7 cellular contexts compared by ENCODE assay signal in the genomic region with DNA sequence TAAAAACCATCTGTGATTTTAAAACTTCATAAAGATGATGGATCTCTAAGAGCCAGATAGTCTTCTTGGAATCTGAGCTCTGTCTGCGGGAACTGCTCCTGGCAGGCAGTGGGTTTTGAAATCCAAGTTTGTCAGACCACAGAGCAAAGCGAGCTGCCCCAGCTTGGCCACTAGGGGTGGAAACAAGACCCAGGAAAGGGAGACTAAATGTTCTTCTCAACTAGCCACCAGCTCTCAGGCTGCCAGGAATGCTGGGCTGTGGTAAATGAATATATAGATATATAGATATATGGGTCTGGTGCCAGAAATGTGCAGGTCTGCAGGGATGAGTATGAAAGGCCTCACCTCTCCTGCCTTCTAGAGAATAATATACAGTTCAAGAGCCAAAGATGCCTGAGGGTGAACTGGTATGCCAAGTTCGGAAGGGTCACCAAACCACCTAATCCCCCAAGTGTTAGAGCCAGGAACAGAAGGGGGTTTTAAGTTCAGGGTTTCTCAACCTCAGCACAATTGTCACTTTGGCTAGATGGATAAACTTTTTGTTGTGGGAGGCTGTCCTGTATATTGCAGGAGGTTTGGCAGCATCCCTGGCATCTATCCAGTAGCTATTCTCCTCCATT.
DNase-seq lines count a peak whose midpoint lies in the region; ATAC-seq, FAIRE-seq and TF ChIP-seq lines count a peak whose summit lies in the region.

No MANE protein-coding gene starts in this region.

- H3K27me3 ChIP-seq in SK-N-SH (ENCODE audit: insufficient read depth): no peaks in the 10 kb centered on the region
- no peaks in the 10 kb centered on the region for H3K27me3 ChIP-seq in stomach smooth muscle (ENCODE audit: control insufficient read depth in 1 of 2, insufficient read depth in 2 of 2, low read length in 2 of 2)
- no peaks in the 10 kb centered on the region for H3K27me3 ChIP-seq in vagina
- H3K27me3 ChIP-seq in spleen (replicated peaks in 1 of 7): peaks cover 0 to 10% (median 0%) of the 10 kb centered on the region in 7 donors

- H3K9ac ChIP-seq in SK-N-SH (no peak overlapping the region), stomach smooth muscle (ENCODE audit: low read length in 2 of 2) (no peak overlapping the region)

- H3K27ac ChIP-seq in SK-N-SH (ENCODE audit: low read depth in 2 of 2, low read length in 1 of 2) (peak overlapping the region in 1 of 2 experiments; percentile 11; a peak in 1 of 4 replicates), stomach smooth muscle (ENCODE audit: low read length) (peak overlapping the region; percentile 24), vagina (no peak overlapping the region), spleen (no peak overlapping the region)

- FAIRE-seq in H54 (lab: Jason Lieb, UNC): no peak

- no peaks in the 10 kb centered on the region for H4K20me1 ChIP-seq in SK-N-SH (ENCODE audit: insufficient read depth)

- POLR2A ChIA-PET in SK-N-SH (lab: Yijun Ruan, JAX): no interaction called here

- no peaks in the 10 kb centered on the region for H3K9me3 ChIP-seq in SK-N-SH
- no peaks in the 10 kb centered on the region for H3K9me3 ChIP-seq in stomach smooth muscle (ENCODE audit: control insufficient read depth in 2 of 2, low read length in 2 of 2)
- no peaks in the 10 kb centered on the region for H3K9me3 ChIP-seq in vagina
- H3K9me3 ChIP-seq in spleen: no peaks in the 10 kb centered on the region

- H3K36me3 ChIP-seq in SK-N-SH (replicated peaks in 1 of 2; ENCODE audit: control insufficient read depth in 1 of 2, insufficient read depth in 2 of 2, low read length in 1 of 2) (no peaks in the 10 kb centered on the region), stomach smooth muscle (ENCODE audit: control insufficient read depth in 2 of 2, insufficient read depth in 2 of 2, low read length in 2 of 2) (no peaks in the 10 kb centered on the region), vagina (no peaks in the 10 kb centered on the region), spleen (no peaks in the 10 kb centered on the region)

- H3K79me2 ChIP-seq in SK-N-SH (ENCODE audit: insufficient read depth): no peaks in the 10 kb centered on the region

- no peak for TF ChIP-seq EP300 in SK-N-SH (IDR thresholded peaks at IDR 0.05; ENCODE audit: borderline replicate concordance in 1 of 2, low read depth in 1 of 2, low read length in 1 of 2)

- intact Hi-C loops in left cardiac atrium (cut with DNase I): no loop called here
- intact Hi-C loops in vagina (cut with DNase I): no loop called here
- intact Hi-C loops in spleen (cut with DNase I; ENCODE audit: low total_unique reads): no loop called here

- CTCF ChIA-PET in SK-N-SH (lab: Yijun Ruan, JAX): interaction anchor here (0.6 to 1.7 kb wide), 12 partner anchors 8 to 255 kb away, joined by 3 to 8 read pairs (median 3); no protein-coding TSS in a partner anchor

- H3K4me3 ChIP-seq in SK-N-SH (ENCODE audit: low read depth in 2 of 2, low read length in 1 of 2): no peak overlapping the region
- H3K4me3 ChIP-seq in stomach smooth muscle (ENCODE audit: low read length in 2 of 2): no peak overlapping the region
- no peak overlapping the region for H3K4me3 ChIP-seq in vagina
- no peak overlapping the region for H3K4me3 ChIP-seq in spleen

- no peak overlapping the region for H2AFZ ChIP-seq in SK-N-SH (ENCODE audit: low read depth)

- no peak for TF ChIP-seq POLR2A in H54 (IDR thresholded peaks at IDR 0.05; ENCODE audit: low read depth, low read length)
- TF ChIP-seq POLR2A in vagina (IDR thresholded peaks at IDR 0.05): no peak
- TF ChIP-seq POLR2A in spleen (IDR thresholded peaks at IDR 0.05): no peak

- WGBS in SK-N-SH (ENCODE audit: low lambda C conversion rate): 86% methylated on average over 3 of the region's 3 CpGs
- 80 to 88% (median 81%) methylated on average over 3 of the region's 3 CpGs for WGBS in spleen, 5 donors

- DNase-seq in H54 (ENCODE audit: insufficient read length, low spot score): peak; percentile 45
- DNase-seq in SK-N-SH: no peak
- DNase-seq in left cardiac atrium: peak; percentile 50
- no peak for DNase-seq in vagina (ENCODE audit: extremely low spot score in 2 of 2)
- no peak for DNase-seq in NCI-H2171 (lab: John Stamatoyannopoulos, UW)
- no peak for DNase-seq in spleen

- TF ChIP-seq RAD21 in SK-N-SH (IDR thresholded peaks at IDR 0.05; ENCODE audit: low read length): peak; percentile 53

- H3K4me1 ChIP-seq in SK-N-SH (ENCODE audit: control insufficient read depth in 1 of 2, insufficient read depth in 2 of 2, low read depth in 1 of 2, low read length in 1 of 2): peaks cover 5 to 21% of the 10 kb centered on the region in 2 experiments; a peak in 3 of 4 replicates
- peaks cover 32% of the 10 kb centered on the region for H3K4me1 ChIP-seq in stomach smooth muscle (ENCODE audit: control insufficient read depth, insufficient read depth, low read length)
- H3K4me1 ChIP-seq in vagina: no peaks in the 10 kb centered on the region
- H3K4me1 ChIP-seq in spleen: no peaks in the 10 kb centered on the region

- no peaks in the 10 kb centered on the region for H3F3A ChIP-seq in SK-N-SH (replicated peaks; ENCODE audit: insufficient read depth)

- peak; percentile 55 to 83 for ATAC-seq in left cardiac atrium

- H3K4me2 ChIP-seq in SK-N-SH: no peak overlapping the region

- H3K9me2 ChIP-seq in SK-N-SH: no peaks in the 10 kb centered on the region

- TF ChIP-seq CTCF in SK-N-SH (IDR thresholded peaks at IDR 0.05) (peak; percentile 64), vagina (IDR thresholded peaks at IDR 0.05) (no peak), spleen (IDR thresholded peaks at IDR 0.05 in 8 of 11, conservative IDR thresholded peaks at IDR 0.05 in 3 of 11) (peak in 2 of 11 experiments; percentile 23 to 28)

TF ChIP-seq in SK-N-SH, 30 proteins besides CTCF, POLR2A, EP300 and RAD21:
- TF ChIP-seq FOXJ3 (CRISPR knock-in tag; IDR thresholded peaks at IDR 0.05) (no peak), SMC3 (IDR thresholded peaks at IDR 0.05; ENCODE audit: low read depth, low read length) (peak; percentile 44), TEAD4 (IDR thresholded peaks at IDR 0.05; ENCODE audit: borderline replicate concordance, insufficient read depth) (no peak), NFIC (IDR thresholded peaks at IDR 0.05; ENCODE audit: borderline replicate concordance) (peak; percentile 19; the same call in 1 of the 2 replicates)
- TF ChIP-seq, protein P1, sequence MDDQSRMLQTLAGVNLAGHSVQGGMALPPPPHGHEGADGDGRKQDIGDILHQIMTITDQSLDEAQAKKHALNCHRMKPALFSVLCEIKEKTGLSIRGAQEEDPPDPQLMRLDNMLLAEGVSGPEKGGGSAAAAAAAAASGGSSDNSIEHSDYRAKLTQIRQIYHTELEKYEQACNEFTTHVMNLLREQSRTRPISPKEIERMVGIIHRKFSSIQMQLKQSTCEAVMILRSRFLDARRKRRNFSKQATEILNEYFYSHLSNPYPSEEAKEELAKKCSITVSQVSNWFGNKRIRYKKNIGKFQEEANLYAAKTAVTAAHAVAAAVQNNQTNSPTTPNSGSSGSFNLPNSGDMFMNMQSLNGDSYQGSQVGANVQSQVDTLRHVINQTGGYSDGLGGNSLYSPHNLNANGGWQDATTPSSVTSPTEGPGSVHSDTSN (IDR thresholded peaks at IDR 0.05): peak; percentile 12; the same call in 1 of the 2 replicates
TF ChIP-seq in SK-N-SH: peak in this region for 3.

Comparison
In these comparisons a context has a peak if more than half of its experiments do, and no peak if none do; other contexts are left out.
1. DNase-seq: peak in H54 (single experiment) and left cardiac atrium (single experiment); none in SK-N-SH (single experiment), vagina (0 of 2), NCI-H2171 (single experiment) and spleen (single experiment).